ENCODE assay signal across 33 cellular contexts in genomic region chr6:116859264-116859663, GRCh38. TPM values are rescaled to one million over a fixed set of nuclear protein-coding genes. Genes with fewer than 3 reads are reported as not detected.
"Had no signal": no experiment of that assay in that cellular context is flagged by ENCODE, and none has a peak within 500 bp of the region (broad histone marks: within the 10 kb centered on the region; RNA-seq: fewer than 3 reads in every experiment).

No MANE protein-coding gene starts in this region.

- H3K4me3 ChIP-seq: MG63 had no signal

- FAIRE-seq: colon, TTC549 had no signal

- H3K36me3 ChIP-seq: brain microvascular endothelial cell, MG63 had no signal

- H3K27me3 Mint-ChIP-seq: activated B cell treated with CpG ODN at 0.5 μM for 24 hours; activated CD4-positive, alpha-beta memory T cell treated with anti-CD3 and anti-CD28 coated beads, Interleukin-2, amount 10 ng/mL, durations not matched to agents 7 days and 5 days; activated CD8-positive, alpha-beta memory T cell treated with anti-CD3 and anti-CD28 coated beads, Interleukin-2, amount 10 ng/mL, durations not matched to agents 7 days and 5 days; activated naive CD4-positive, alpha-beta T cell treated with anti-CD3 and anti-CD28 coated beads, Interleukin-2, amount 10 ng/mL, durations not matched to agents 7 days and 5 days; activated naive CD8-positive, alpha-beta T cell treated with anti-CD3 and anti-CD28 coated beads, Interleukin-2, amount 50 U/mL, for 24 hours had no signal

- H3K9me3 ChIP-seq: MG63 had no signal

- H3K4me1 Mint-ChIP-seq: activated B cell treated with CpG ODN at 0.5 μM for 24 hours; activated CD4-positive, alpha-beta memory T cell treated with anti-CD3 and anti-CD28 coated beads, Interleukin-2, amount 10 ng/mL, durations not matched to agents 7 days and 5 days; activated CD8-positive, alpha-beta memory T cell treated with anti-CD3 and anti-CD28 coated beads, Interleukin-2, amount 10 ng/mL, durations not matched to agents 7 days and 5 days; activated naive CD4-positive, alpha-beta T cell treated with anti-CD3 and anti-CD28 coated beads, Interleukin-2, amount 10 ng/mL, durations not matched to agents 7 days and 5 days; activated naive CD8-positive, alpha-beta T cell treated with anti-CD3 and anti-CD28 coated beads, Interleukin-2, amount 50 U/mL, for 24 hours had no signal

- DNase-seq: activated B cell treated with CpG ODN at 0.5 μM for 24 hours; activated CD4-positive, alpha-beta memory T cell treated with anti-CD3 and anti-CD28 coated beads, Interleukin-2, amount 10 ng/mL, durations not matched to agents 7 days and 5 days; activated CD4-positive, alpha-beta T cell treated with anti-CD3 and anti-CD28 coated beads for 4 hours; activated CD4-positive, CD25-positive, alpha-beta regulatory T cell treated with anti-CD3 and anti-CD28 coated beads, Interleukin-2, amount 50 U/mL, for 72 hours; activated CD8-positive, alpha-beta memory T cell treated with anti-CD3 and anti-CD28 coated beads for 24 hours; activated CD8-positive, alpha-beta memory T cell treated with anti-CD3 and anti-CD28 coated beads, Interleukin-2, amount 10 ng/mL, durations not matched to agents 7 days and 5 days; activated CD8-positive, alpha-beta memory T cell treated with anti-CD3 and anti-CD28 coated beads, Interleukin-2, amount 50 U/mL, for 48 hours; activated effector memory CD4-positive, alpha-beta T cell treated with Interleukin-2 at 50 U/mL for 16 hours; activated naive CD4-positive, alpha-beta T cell treated with anti-CD3 and anti-CD28 coated beads, Interleukin-2, amount 10 ng/mL, durations not matched to agents 7 days and 5 days; activated naive CD8-positive, alpha-beta T cell treated with anti-CD3 and anti-CD28 coated beads, Interleukin-2, amount 50 U/mL, for 24 hours; activated T-cell treated with anti-CD3 and anti-CD28 coated beads, Interleukin-2, amount 50 U/mL, for 48 hours; amniotic stem cell; aorta; brain microvascular endothelial cell; central memory CD4-positive, alpha-beta T cell; MG63; NCI-H1048; NCI-H1436 treated with DMSO at 0.1 percent for 48 hours; NCI-H1694 treated with DMSO at 0.1 percent for 48 hours; NCI-H2029; NCI-H2107; NCI-H2171; NCI-H510A; NCI-H526; NCI-H748 treated with DMSO at 0.1 percent for 48 hours; NK-92 treated with Interleukin-12 subunit alpha and Interleukin-12 subunit beta, amount 100 ng/mL, for 24 hours; Right ventricle myocardium superior had no signal

- H3K36me3 Mint-ChIP-seq: activated CD8-positive, alpha-beta memory T cell treated with anti-CD3 and anti-CD28 coated beads, Interleukin-2, amount 10 ng/mL, durations not matched to agents 7 days and 5 days; activated naive CD4-positive, alpha-beta T cell treated with anti-CD3 and anti-CD28 coated beads, Interleukin-2, amount 10 ng/mL, durations not matched to agents 7 days and 5 days; activated naive CD8-positive, alpha-beta T cell had no signal

- ATAC-seq: activated CD8-positive, alpha-beta memory T cell treated with anti-CD3 and anti-CD28 coated beads, Interleukin-2, amount 10 ng/mL, durations not matched to agents 7 days and 5 days; activated naive CD8-positive, alpha-beta T cell treated with anti-CD3 and anti-CD28 coated beads, Interleukin-2, amount 50 U/mL, for 24 hours had no signal

- H3K27ac ChIP-seq: brain microvascular endothelial cell had no signal

- H3K27ac Mint-ChIP-seq: activated B cell treated with CpG ODN at 0.5 μM for 24 hours; activated CD4-positive, alpha-beta memory T cell treated with anti-CD3 and anti-CD28 coated beads, Interleukin-2, amount 10 ng/mL, durations not matched to agents 7 days and 5 days; activated CD8-positive, alpha-beta memory T cell treated with anti-CD3 and anti-CD28 coated beads, Interleukin-2, amount 10 ng/mL, durations not matched to agents 7 days and 5 days; activated naive CD4-positive, alpha-beta T cell treated with anti-CD3 and anti-CD28 coated beads, Interleukin-2, amount 10 ng/mL, durations not matched to agents 7 days and 5 days; activated naive CD8-positive, alpha-beta T cell; activated naive CD8-positive, alpha-beta T cell treated with anti-CD3 and anti-CD28 coated beads, Interleukin-2, amount 50 U/mL, for 24 hours; T-helper 1 cell treated with Interleukin-12 subunit alpha and Interleukin-12 subunit beta and Interleukin-4 antibody, amounts not matched to agents 30 μg/mL and 1 μg/mL, for 36 hours; T-helper 2 cell treated with Interferon-gamma antibody and Interleukin-4, amounts not matched to agents 5 μg/mL and 100 μg/mL, for 36 hours had no signal

- H3K4me3 Mint-ChIP-seq: activated B cell treated with CpG ODN at 0.5 μM for 24 hours; activated CD4-positive, alpha-beta memory T cell treated with anti-CD3 and anti-CD28 coated beads, Interleukin-2, amount 10 ng/mL, durations not matched to agents 7 days and 5 days; activated CD8-positive, alpha-beta memory T cell treated with anti-CD3 and anti-CD28 coated beads, Interleukin-2, amount 10 ng/mL, durations not matched to agents 7 days and 5 days; activated naive CD4-positive, alpha-beta T cell treated with anti-CD3 and anti-CD28 coated beads, Interleukin-2, amount 10 ng/mL, durations not matched to agents 7 days and 5 days; activated naive CD8-positive, alpha-beta T cell; activated naive CD8-positive, alpha-beta T cell treated with anti-CD3 and anti-CD28 coated beads, Interleukin-2, amount 50 U/mL, for 24 hours; T-helper 1 cell treated with Interleukin-12 subunit alpha and Interleukin-12 subunit beta and Interleukin-4 antibody, amounts not matched to agents 30 μg/mL and 1 μg/mL, for 36 hours; T-helper 2 cell treated with Interferon-gamma antibody and Interleukin-4, amounts not matched to agents 5 μg/mL and 100 μg/mL, for 36 hours had no signal

- H3K27me3 ChIP-seq: brain microvascular endothelial cell, MG63 had no signal

RNA-seq across cellular contexts. Expression of gene RFX6, which starts 17.8 kb away (rescaled TPM):
- total RNA-seq: activated B cell treated with CpG ODN at 0.5 μM for 24 hours; activated CD4-positive, alpha-beta memory T cell treated with anti-CD3 and anti-CD28 coated beads, Interleukin-2, amount 10 ng/mL, durations not matched to agents 7 days and 5 days; activated CD8-positive, alpha-beta memory T cell treated with anti-CD3 and anti-CD28 coated beads, Interleukin-2, amount 10 ng/mL, durations not matched to agents 7 days and 5 days; aorta; cerebellum; Right ventricle myocardium superior had no signal
- polyA plus RNA-seq: aorta had no signal

RNA-seq across cellular contexts. Expression of gene GPRC6A, which starts 30.4 kb away (rescaled TPM):
- total RNA-seq: activated B cell treated with CpG ODN at 0.5 μM for 24 hours; activated CD4-positive, alpha-beta memory T cell treated with anti-CD3 and anti-CD28 coated beads, Interleukin-2, amount 10 ng/mL, durations not matched to agents 7 days and 5 days; activated CD8-positive, alpha-beta memory T cell treated with anti-CD3 and anti-CD28 coated beads, Interleukin-2, amount 10 ng/mL, durations not matched to agents 7 days and 5 days; aorta; cerebellum; Right ventricle myocardium superior had no signal
- polyA plus RNA-seq: aorta had no signal
